In genomic region chr7:151410405-151411390, GRCh38 we compare ENCODE assay signal across 7 cellular contexts. TPM values are rescaled to one million over a fixed set of nuclear protein-coding genes. Genes with fewer than 3 reads are reported as not detected.
DNase-seq lines count a peak whose midpoint lies in the region; ATAC-seq and TF ChIP-seq lines count a peak whose summit lies in the region.

No MANE protein-coding gene starts in this region.

- peak; percentile 42 for DNase-seq in NCI-H1105 (lab: John Stamatoyannopoulos, UW)
- DNase-seq in astrocyte of the hippocampus (ENCODE audit: low read depth, low spot score): peak; percentile 84
- peak; percentile 75 for DNase-seq in islet precursor cell
- no peak for DNase-seq in Calu3

- no peak for ATAC-seq in stimulated activated memory B cell treated with anti-CD40 and anti-IgM and Interleukin-4, amounts not matched to agents 10 μg/mL and 1 μg/mL and 100 μg/mL, for 72 hours
- ATAC-seq in GM21528 (IDR thresholded peaks at IDR 0.05; ENCODE audit: low FRiP score, unreplicated experiment): no peak
- no peak for ATAC-seq in HG03571 (IDR thresholded peaks at IDR 0.05; ENCODE audit: unreplicated experiment)

- intact Hi-C loops in Calu3 (cut with micrococcal nuclease; ENCODE audit: unreplicated experiment): no loop called here

- no TSS peak for BruUV-seq in Calu3 (replicated peaks; lab: Mats Ljungman, UMichigan)

- CTCF ChIA-PET in Calu3 (lab: Charles Lee): interaction anchor here (0.5 kb wide), 1 partner anchor 132 kb away, joined by 7 read pairs; no protein-coding TSS in a partner anchor

- H3K36me3 Mint-ChIP-seq in stimulated activated memory B cell treated with anti-CD40 and anti-IgM and Interleukin-4, amounts not matched to agents 10 μg/mL and 1 μg/mL and 100 μg/mL, for 72 hours: no peaks in the 10 kb centered on the region
- H3K36me3 Mint-ChIP-seq in Calu3 (ENCODE audit: insufficient read depth, unreplicated experiment): peaks cover 5% of the 10 kb centered on the region

- TF ChIP-seq CTCF in Calu3 (IDR thresholded peaks at IDR 0.05; ENCODE audit: unreplicated experiment): no peak

- no peak overlapping the region for H3K27ac Mint-ChIP-seq in stimulated activated memory B cell treated with anti-CD40 and anti-IgM and Interleukin-4, amounts not matched to agents 10 μg/mL and 1 μg/mL and 100 μg/mL, for 72 hours
- H3K27ac Mint-ChIP-seq in Calu3 (ENCODE audit: unreplicated experiment): no peak overlapping the region

- H3K4me3 Mint-ChIP-seq in stimulated activated memory B cell treated with anti-CD40 and anti-IgM and Interleukin-4, amounts not matched to agents 10 μg/mL and 1 μg/mL and 100 μg/mL, for 72 hours: peak overlapping the region; percentile 43
- no peak overlapping the region for H3K4me3 Mint-ChIP-seq in Calu3 (ENCODE audit: low read depth, unreplicated experiment)

- peaks cover 31% of the 10 kb centered on the region for H3K4me1 Mint-ChIP-seq in stimulated activated memory B cell treated with anti-CD40 and anti-IgM and Interleukin-4, amounts not matched to agents 10 μg/mL and 1 μg/mL and 100 μg/mL, for 72 hours
- H3K4me1 Mint-ChIP-seq in Calu3 (ENCODE audit: low read depth, unreplicated experiment): peaks cover 8% of the 10 kb centered on the region

- H3K9me3 Mint-ChIP-seq in stimulated activated memory B cell treated with anti-CD40 and anti-IgM and Interleukin-4, amounts not matched to agents 10 μg/mL and 1 μg/mL and 100 μg/mL, for 72 hours: no peaks in the 10 kb centered on the region
- no peaks in the 10 kb centered on the region for H3K9me3 Mint-ChIP-seq in Calu3 (ENCODE audit: low read depth, unreplicated experiment)

- peaks cover 78% of the 10 kb centered on the region for H3K27me3 Mint-ChIP-seq in stimulated activated memory B cell treated with anti-CD40 and anti-IgM and Interleukin-4, amounts not matched to agents 10 μg/mL and 1 μg/mL and 100 μg/mL, for 72 hours
- peaks cover 68% of the 10 kb centered on the region for H3K27me3 Mint-ChIP-seq in Calu3 (ENCODE audit: unreplicated experiment)

RNA-seq across cellular contexts. Expression of gene WDR86, which starts 0.9 kb away (rescaled TPM):
- not detected in 2 replicates for total RNA-seq in Calu3 (2022)

RNA-seq across cellular contexts. Expression of gene CRYGN, which starts 29.2 kb away (rescaled TPM):
- total RNA-seq in Calu3 (2022): not detected in 2 replicates
